11 cellular contexts compared by ENCODE assay signal in genomic region chr10:90413196-90413595, GRCh38.
"Had no signal": no experiment of that assay in that cellular context is flagged by ENCODE, and none has a peak within 500 bp of the region (broad histone marks: within the 10 kb centered on the region; RNA-seq: fewer than 3 reads in every experiment).

No MANE protein-coding gene starts in this region.

- H3K4me3 ChIP-seq: sigmoid colon, thoracic aorta had no signal

- H3K27me3 ChIP-seq: sigmoid colon had no signal

- ATAC-seq: activated naive CD8-positive, alpha-beta T cell treated with anti-CD3 and anti-CD28 coated beads, Interleukin-2, amount 50 U/mL, for 24 hours; activated T-helper 17 cell treated with anti-CD3 and anti-CD28 coated beads, Interleukin-2, amount 50 U/mL, for 72 hours; left ventricle myocardium superior; naive thymus-derived CD8-positive, alpha-beta T cell; stimulated activated effector memory CD8-positive, alpha-beta T cell treated with anti-CD3 and anti-CD28 coated beads, Interleukin-12 subunit alpha, Interleukin-12 subunit beta, amount 100 ng/mL, for 72 hours had no signal

- DNase-seq: activated CD4-positive, alpha-beta T cell treated with anti-CD3 and anti-CD28 coated beads for 1 hour; activated CD4-positive, alpha-beta T cell treated with anti-CD3 and anti-CD28 coated beads, Interleukin-2, amount 50 U/mL, for 4 hours; activated naive CD4-positive, alpha-beta T cell treated with Interleukin-2 at 50 U/mL for 16 hours; activated naive CD8-positive, alpha-beta T cell treated with anti-CD3 and anti-CD28 coated beads, Interleukin-2, amount 50 U/mL, for 24 hours; hippocampal formation; left ventricle myocardium superior; naive thymus-derived CD8-positive, alpha-beta T cell; sigmoid colon had no signal

- H3K36me3 ChIP-seq: sigmoid colon, thoracic aorta had no signal
